In genomic region chr4:165208741-165209388, GRCh38 we compare ENCODE assay signal across 8 cellular contexts. TPM values are rescaled to one million over a fixed set of nuclear protein-coding genes. Genes with fewer than 3 reads are reported as not detected.
A peak's percentile ranks its signal among the peaks of the same experiment; 100 is the strongest.
DNase-seq lines count a peak whose midpoint lies in the region; ATAC-seq and TF ChIP-seq lines count a peak whose summit lies in the region.

No MANE protein-coding gene starts in this region.

- TF ChIP-seq EP300 in esophagus muscularis mucosa (IDR thresholded peaks at IDR 0.05) = no peak

- no peaks in the 10 kb centered on the region for H3K27me3 Mint-ChIP-seq in T-helper 17 cell

- H3K27ac Mint-ChIP-seq in T-helper 17 cell = peak overlapping the region; percentile 16

- WGBS in esophagus muscularis mucosa = 51% methylated on average over 10 of the region's 10 CpGs

- peaks cover 54% of the 10 kb centered on the region for H3K4me1 Mint-ChIP-seq in T-helper 17 cell

- H3K4me2 ChIP-seq in skeletal muscle satellite cell (ENCODE audit: low read length) = peak overlapping the region; percentile 84

- peak; percentile 12 for DNase-seq in NCI-H82 (lab: John Stamatoyannopoulos, UW)
- DNase-seq in NCI-H82 treated with DMSO at 0.1 percent for 48 hours (lab: John Stamatoyannopoulos, UW; ENCODE audit: unreplicated experiment) = no peak
- DNase-seq in T-helper 17 cell = no peak
- no peak for DNase-seq in esophagus muscularis mucosa (ENCODE audit: extremely low spot score)
- no peak for DNase-seq in islet precursor cell
- DNase-seq in NOMO-1 (lab: John Stamatoyannopoulos, UW; ENCODE audit: unreplicated experiment in 2 of 2) = no peak

- H3K9ac ChIP-seq in skeletal muscle satellite cell (ENCODE audit: low read depth, low read length) = no peak overlapping the region

- H3K36me3 Mint-ChIP-seq in T-helper 17 cell (ENCODE audit: low read depth) = peaks cover 3% of the 10 kb centered on the region

- intact Hi-C loops in esophagus muscularis mucosa (cut with DNase I) = loop anchor here (1.0 to 10.0 kb wide), 3 partner anchors 77 to 256 kb away; partner anchors contain the start of gene MSMO1

- no peak for TF ChIP-seq CTCF in esophagus muscularis mucosa (IDR thresholded peaks at IDR 0.05)

- no peaks in the 10 kb centered on the region for H3K36me3 ChIP-seq in esophagus muscularis mucosa
- no peaks in the 10 kb centered on the region for H3K36me3 ChIP-seq in skeletal muscle satellite cell (ENCODE audit: insufficient read depth, low read length)

- ATAC-seq in T-helper 17 cell (no peak), HG02852 (IDR thresholded peaks at IDR 0.05; ENCODE audit: unreplicated experiment) (no peak)

- peak overlapping the region; percentile 41 for H3K4me3 Mint-ChIP-seq in T-helper 17 cell

- H3K27me3 ChIP-seq in esophagus muscularis mucosa (no peaks in the 10 kb centered on the region), skeletal muscle satellite cell (ENCODE audit: control insufficient read depth, insufficient read depth, low read length) (no peaks in the 10 kb centered on the region)

- peak overlapping the region in 1 of 4 donors; percentile 85 for H3K27ac ChIP-seq in esophagus muscularis mucosa (replicated peaks in 1 of 4)

- H3K9me3 ChIP-seq in T-helper 17 cell (ENCODE audit: control insufficient read depth, low read length, poor library complexity, severe bottlenecking) = no peaks in the 10 kb centered on the region
- H3K9me3 ChIP-seq in esophagus muscularis mucosa = no peaks in the 10 kb centered on the region
- H3K9me3 ChIP-seq in skeletal muscle satellite cell (replicated peaks; ENCODE audit: low read length) = no peaks in the 10 kb centered on the region

- H3K4me1 ChIP-seq in esophagus muscularis mucosa (peaks cover 12 to 32% (median 27%) of the 10 kb centered on the region in 4 donors), skeletal muscle satellite cell (ENCODE audit: control insufficient read depth, insufficient read depth, low read length) (peaks cover 34% of the 10 kb centered on the region)

- TF ChIP-seq POLR2A in esophagus muscularis mucosa (IDR thresholded peaks at IDR 0.05; ENCODE audit: low read depth) = no peak

- H3K4me3 ChIP-seq in esophagus muscularis mucosa (peak overlapping the region; percentile 81 to 98 (median 96)), skeletal muscle satellite cell (ENCODE audit: low read length) (peak overlapping the region; percentile 90)

RNA-seq across cellular contexts. Expression of gene KLHL2, which starts 1.5 kb away (rescaled TPM):
- total RNA-seq in T-helper 17 cell (10 to 100 TPM; 14.9 to 16.7 TPM), esophagus muscularis mucosa (10 to 100 TPM; 23.5 to 35.3 (median 27.2) TPM)
- 7.1 and 10.9 TPM in 2 replicates for total RNA-seq in skeletal muscle satellite cell (2012; rRNA removed)
